ENCODE assay signal across 8 cellular contexts in genomic region chr10:118047363-118047719, GRCh38. TPM values are rescaled to one million over a fixed set of nuclear protein-coding genes. Genes with fewer than 3 reads are reported as not detected.
DNase-seq lines count a peak whose midpoint lies in the region; ATAC-seq, FAIRE-seq and TF ChIP-seq lines count a peak whose summit lies in the region.

No MANE protein-coding gene starts in this region.

- peaks cover 3 to 11% of the 10 kb centered on the region in 2 experiments; a peak in 2 of 4 replicates for H3K79me1 ChIP-seq in IMR-90 (ENCODE audit: low read depth in 1 of 2, low read length in 2 of 2)

- intact Hi-C loops in IMR-90 (cut with micrococcal nuclease) = loop anchor here (5.0 to 10.0 kb wide), 3 partner anchors 375 to 697 kb away; no protein-coding TSS in a partner anchor

- no peak for TF ChIP-seq POLR2A in IMR-90 (IDR thresholded peaks at IDR 0.05; ENCODE audit: low read depth, low read length)

- POLR2A ChIA-PET in IMR-90 (lab: Charles Lee; ENCODE audit: unreplicated experiment) = no interaction called here

- H3K36me3 ChIP-seq in IMR-90 (ENCODE audit: control insufficient read depth, insufficient read depth, low read length) (no peaks in the 10 kb centered on the region), bronchial epithelial cell (ENCODE audit: control insufficient read depth, insufficient read depth, low read length) (no peaks in the 10 kb centered on the region)

- H3K9me3 Mint-ChIP-seq in mesothelial cell of epicardium = no peaks in the 10 kb centered on the region

- H3K14ac ChIP-seq in IMR-90 (replicated peaks; ENCODE audit: low read depth, low read length) = no peak overlapping the region

- no peaks in the 10 kb centered on the region for H3K9me3 ChIP-seq in IMR-90 (ENCODE audit: control insufficient read depth, insufficient read depth, low read length)

- peak overlapping the region; percentile 94 for H2AFZ ChIP-seq in IMR-90 (replicated peaks; ENCODE audit: low read length, poor library complexity)

- H3K4me1 Mint-ChIP-seq in mesothelial cell of epicardium = peaks cover 30% of the 10 kb centered on the region

- no peaks in the 10 kb centered on the region for H3K4me1 ChIP-seq in IMR-90 (ENCODE audit: control insufficient read depth, insufficient read depth, low read length)

- in situ Hi-C loops in IMR-90 (cut with MboI; ENCODE audit: low sequenced_read_pairs) = no loop called here
- in situ Hi-C loops in GM13976 (cut with MboI; ENCODE audit: low sequenced_read_pairs, unreplicated experiment) = no loop called here

- no peak overlapping the region for H2AK5ac ChIP-seq in IMR-90 (ENCODE audit: low read depth, low read length)

- peak overlapping the region; percentile 15 for H3K9ac ChIP-seq in IMR-90 (ENCODE audit: low read depth, low read length)

- no peak for DNase-seq in IMR-90
- no peak for DNase-seq in bronchial epithelial cell (ENCODE audit: low read depth)
- DNase-seq in mesothelial cell of epicardium (ENCODE audit: low spot score in 2 of 2, unreplicated experiment in 2 of 2) = no peak
- DNase-seq in NCI-H82 (lab: John Stamatoyannopoulos, UW) = no peak
- no peak for DNase-seq in GM13976 (ENCODE audit: low spot score)
- DNase-seq in pons (ENCODE audit: low spot score) = no peak
- no peak for DNase-seq in GM10266 (ENCODE audit: extremely low spot score)

- H2AK9ac ChIP-seq in IMR-90 (replicated peaks; ENCODE audit: low read depth, low read length, poor library complexity) = peak overlapping the region; percentile 73

- peaks cover 8% of the 10 kb centered on the region for H3K9me1 ChIP-seq in IMR-90 (ENCODE audit: insufficient read depth, low read length)

- no peak overlapping the region for H3K18ac ChIP-seq in IMR-90 (ENCODE audit: low read depth, low read length)

- FAIRE-seq in bronchial epithelial cell (lab: Jason Lieb, UNC) = no peak

- H3K4me3 ChIP-seq in IMR-90 (ENCODE audit: insufficient read depth, low read depth, low read length) = peak overlapping the region; percentile 52
- peak overlapping the region; percentile 82 for H3K4me3 ChIP-seq in bronchial epithelial cell (ENCODE audit: low read depth, low read length)

- H3K4me3 Mint-ChIP-seq in mesothelial cell of epicardium = peak overlapping the region; percentile 88

- H3K27me3 ChIP-seq in IMR-90 (ENCODE audit: control insufficient read depth, insufficient read depth, low read length) (no peaks in the 10 kb centered on the region), bronchial epithelial cell (ENCODE audit: control insufficient read depth, insufficient read depth, low read length) (no peaks in the 10 kb centered on the region)

- no peak overlapping the region for H4K91ac ChIP-seq in IMR-90 (ENCODE audit: insufficient read depth, low read depth, low read length)

- whole genome bisulfite sequencing in IMR-90 (ENCODE audit: extremely low coverage in 2 of 2, insufficient read length in 1 of 2), 2 experiments = 88% methylated on average over 5 of the region's 15 CpGs; no CpG with 5 or more reads in 1 of the 2 experiments

- H3K27me3 Mint-ChIP-seq in mesothelial cell of epicardium (ENCODE audit: low read depth) = no peaks in the 10 kb centered on the region

- no TSS peak for BruUV-seq in IMR-90 (replicated peaks; lab: Mats Ljungman, UMichigan)

- no peak overlapping the region for H2BK120ac ChIP-seq in IMR-90 (ENCODE audit: low read depth, low read length)

- H4K20me1 ChIP-seq in IMR-90 (ENCODE audit: insufficient read depth, low read length) = no peaks in the 10 kb centered on the region; the same call in 1 of the 2 replicates

- H2BK20ac ChIP-seq in IMR-90 (ENCODE audit: low read depth, low read length) = no peak overlapping the region

- peak overlapping the region; percentile 64; the same call in 1 of the 2 replicates for H3K4ac ChIP-seq in IMR-90 (ENCODE audit: low read depth, low read length)

- peak overlapping the region; percentile 88 for H3K27ac ChIP-seq in 22Rv1
- H3K27ac ChIP-seq in IMR-90 (ENCODE audit: insufficient read depth, low read length) = no peak overlapping the region

- ATAC-seq in IMR-90 (ENCODE audit: low read depth) = no peak

- peak overlapping the region; percentile 68 for H4K5ac ChIP-seq in IMR-90 (ENCODE audit: low read depth, low read length)

- dilution Hi-C loops in IMR-90 (cut with HindIII; ENCODE audit: low sequenced_read_pairs, unreplicated experiment) = no loop called here

- H3K27ac Mint-ChIP-seq in mesothelial cell of epicardium = peak overlapping the region; percentile 79

- peak overlapping the region; percentile 75 for H3K4me2 ChIP-seq in IMR-90 (ENCODE audit: low read depth, low read length)

- TF ChIP-seq RAD21 in IMR-90 (IDR thresholded peaks at IDR 0.05; ENCODE audit: low read length) = no peak

- H3K23ac ChIP-seq in IMR-90 (ENCODE audit: low read depth, low read length) = no peak overlapping the region

- no peak overlapping the region for H2BK5ac ChIP-seq in IMR-90 (ENCODE audit: low read depth, low read length, poor library complexity, severe bottlenecking)

- H4K8ac ChIP-seq in IMR-90 (ENCODE audit: low read depth in 2 of 2, low read length in 2 of 2) = peak overlapping the region; percentile 91 to 96

- H2BK15ac ChIP-seq in IMR-90 (ENCODE audit: low read depth, low read length) = no peak overlapping the region

- no peaks in the 10 kb centered on the region for H3K36me3 Mint-ChIP-seq in mesothelial cell of epicardium

- no peak overlapping the region for H3K56ac ChIP-seq in IMR-90 (ENCODE audit: extremely low read depth, insufficient read depth, low read length)

- CTCF ChIA-PET in IMR-90 (lab: Yijun Ruan, JAX) = no interaction called here

- TF ChIP-seq CTCF in 22Rv1 (IDR thresholded peaks at IDR 0.05) (no peak), IMR-90 (conservative IDR thresholded peaks at IDR 0.05; ENCODE audit: low read depth, low read length) (no peak), bronchial epithelial cell (IDR thresholded peaks at IDR 0.05; ENCODE audit: insufficient read depth, low read length, severe bottlenecking) (no peak), mesothelial cell of epicardium (IDR thresholded peaks at IDR 0.05; ENCODE audit: unreplicated experiment) (no peak), GM13976 (IDR thresholded peaks at IDR 0.05; ENCODE audit: borderline replicate concordance, control extremely low read depth, extremely low read depth, insufficient read depth, missing control alignments) (no peak), GM10266 (IDR thresholded peaks at IDR 0.05; ENCODE audit: control insufficient read depth, insufficient read depth, low read depth, missing control alignments) (no peak)

TF ChIP-seq in IMR-90, 13 proteins besides CTCF, POLR2A, EP300 and RAD21:
- TF ChIP-seq SMC3 (IDR thresholded peaks at IDR 0.05; ENCODE audit: low read depth, low read length) (no peak), RCOR1 (IDR thresholded peaks at IDR 0.05; ENCODE audit: insufficient replicate concordance, low read length) (no peak), RFX5 (IDR thresholded peaks at IDR 0.05; ENCODE audit: low read depth, low read length) (no peak), CHD1 (IDR thresholded peaks at IDR 0.05; ENCODE audit: low read depth, low read length) (no peak), MXI1 (IDR thresholded peaks at IDR 0.05; ENCODE audit: borderline replicate concordance, low read depth, low read length) (no peak), BHLHE40 (IDR thresholded peaks at IDR 0.05; ENCODE audit: low read depth, low read length) (no peak), MAFK (IDR thresholded peaks at IDR 0.05; ENCODE audit: low read depth, low read length) (no peak), CEBPB (IDR thresholded peaks at IDR 0.05; ENCODE audit: low read depth, low read length) (no peak), FOS (IDR thresholded peaks at IDR 0.05; ENCODE audit: low read depth, low read length) (no peak), ELK1 (IDR thresholded peaks at IDR 0.05; ENCODE audit: borderline replicate concordance, low read depth, low read length) (no peak)

RNA-seq across cellular contexts. Expression of gene RAB11FIP2, which starts 0.6 kb away (rescaled TPM):
- total RNA-seq in IMR-90 (2012; rRNA removed) (13.1 and 16.1 TPM in 2 replicates), bronchial epithelial cell (8.3 and 12.6 TPM in 2 replicates), mesothelial cell of epicardium (29.5 to 32.5 TPM (median 31.8 TPM) in 3 replicates)
- 3.6 and 5.5 TPM in 2 replicates for polyA plus RNA-seq in IMR-90 (2012; rRNA removed)
- 0.38 and 0.40 TPM in 2 replicates for polyA plus RNA-seq in IMR-90 (2012; cell fraction: cytosol; rRNA removed)
- 0.54 and 5.5 TPM in 2 replicates for polyA plus RNA-seq in IMR-90 (2012; cell fraction: nucleus; rRNA removed; ENCODE audit: low replicate concordance)
